Comparison of ENCODE assay signal across 16 cellular contexts in the genomic region with DNA sequence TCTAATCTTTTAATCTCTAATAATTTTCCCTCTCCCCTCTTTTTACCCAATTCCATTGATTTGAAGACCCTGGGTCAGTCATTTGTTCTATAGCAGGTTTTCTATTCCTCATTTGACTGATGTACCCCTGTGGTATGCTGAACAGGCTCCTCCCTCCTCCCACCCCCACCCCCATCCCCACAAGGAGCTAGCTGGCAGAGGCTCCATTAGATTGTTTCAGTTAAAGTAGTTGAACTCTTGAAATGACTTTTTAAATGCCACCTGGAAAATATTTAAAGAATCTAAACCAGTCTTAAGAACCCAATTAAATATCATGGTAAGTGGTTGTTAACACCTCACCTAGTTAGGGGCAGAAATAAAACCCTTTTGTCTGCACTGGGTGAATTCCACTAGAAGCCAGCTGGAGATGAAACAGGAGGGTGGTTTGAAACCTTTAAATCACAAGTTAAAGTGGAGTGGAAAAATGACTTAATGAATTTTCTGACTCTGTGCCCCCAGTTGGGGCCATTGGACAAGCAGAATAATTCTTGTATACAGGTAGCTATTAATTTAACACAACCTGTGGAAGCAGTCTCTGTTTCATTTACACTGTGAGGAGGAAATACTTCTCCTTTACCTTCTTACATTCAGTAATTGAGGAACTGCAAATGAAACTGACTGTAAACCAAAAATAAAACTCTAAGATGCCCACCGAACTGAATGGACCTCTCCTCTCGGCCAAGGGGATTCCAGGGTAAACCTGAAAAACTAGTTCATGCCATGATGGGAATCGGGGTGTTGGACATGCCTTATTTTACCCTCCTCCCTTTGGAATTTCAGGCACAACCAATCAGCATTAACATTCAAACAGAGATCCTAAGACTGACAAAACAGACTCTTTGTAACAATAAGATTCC. TPM values are rescaled to one million over a fixed set of nuclear protein-coding genes. Genes with fewer than 3 reads are reported as not detected.
DNase-seq lines count a peak whose midpoint lies in the region; ATAC-seq and TF ChIP-seq lines count a peak whose summit lies in the region.
"Had no signal": no experiment of that assay in that cellular context is flagged by ENCODE, and none has a peak within 500 bp of the region (broad histone marks: within the 10 kb centered on the region; RNA-seq: fewer than 3 reads in every experiment).

No MANE protein-coding gene starts in this region.

- H3K4me3 ChIP-seq in adrenal gland (no peak overlapping the region), tibial artery (no peak overlapping the region)
- H3K4me3 ChIP-seq: neural progenitor cell had no signal

- no peak overlapping the region for H3K27ac ChIP-seq in adrenal gland
- no peak overlapping the region for H3K27ac ChIP-seq in tibial artery
- H3K27ac ChIP-seq: C4-2B, KMS-11, neural progenitor cell, RWPE1 had no signal

- no peaks in the 10 kb centered on the region for H3K4me1 Mint-ChIP-seq in MCF 10A (ENCODE audit: insufficient read depth, unreplicated experiment)

- no peaks in the 10 kb centered on the region for H3K9me3 ChIP-seq in adrenal gland (replicated peaks in 1 of 3)
- H3K9me3 ChIP-seq in tibial artery, result no peaks in the 10 kb centered on the region

- 62 to 89% (median 70%) methylated on average over 3 of the region's 3 CpGs for WGBS in adrenal gland, 4 donors

- H3K27ac Mint-ChIP-seq in MCF 10A (ENCODE audit: low read depth, unreplicated experiment), result no peak overlapping the region
- H3K27ac Mint-ChIP-seq: neural progenitor cell had no signal

- CTCF ChIA-PET in MCF 10A (lab: Yijun Ruan, JAX), result no interaction called here

- H3K36me3 Mint-ChIP-seq in MCF 10A (ENCODE audit: insufficient read depth, unreplicated experiment), result no peaks in the 10 kb centered on the region
- H3K36me3 Mint-ChIP-seq: neural progenitor cell had no signal

- ATAC-seq in GM18508 (IDR thresholded peaks at IDR 0.05; ENCODE audit: insufficient read depth, unreplicated experiment) (peak; percentile 63), GM21423 (IDR thresholded peaks at IDR 0.05; ENCODE audit: unreplicated experiment) (peak; percentile 87), HG03378 (IDR thresholded peaks at IDR 0.05; ENCODE audit: unreplicated experiment) (peak; percentile 64)
- ATAC-seq: activated T-cell treated with anti-CD3 and anti-CD28 coated beads, Interleukin-2, amount 50 U/mL, for 4 hours had no signal

- H3K9me3 Mint-ChIP-seq in MCF 10A (ENCODE audit: unreplicated experiment), result no peaks in the 10 kb centered on the region
- H3K9me3 Mint-ChIP-seq: activated T-cell treated with anti-CD3 and anti-CD28 coated beads, Interleukin-2, amount 50 U/mL, for 4 hours; neural progenitor cell had no signal

- TF ChIP-seq CTCF in adrenal gland (IDR thresholded peaks at IDR 0.05), result no peak
- TF ChIP-seq CTCF in MCF 10A (IDR thresholded peaks at IDR 0.05; ENCODE audit: unreplicated experiment), result no peak
- no peak for TF ChIP-seq CTCF in tibial artery (IDR thresholded peaks at IDR 0.05)

- H3K36me3 ChIP-seq in adrenal gland (replicated peaks in 1 of 2), result no peaks in the 10 kb centered on the region
- no peaks in the 10 kb centered on the region for H3K36me3 ChIP-seq in tibial artery
- H3K36me3 ChIP-seq: neural progenitor cell had no signal

- DNase-seq in iPS-NIHi11 (ENCODE audit: low spot score), result peak; percentile 41
- DNase-seq in adrenal gland, result no peak
- DNase-seq in MCF 10A (ENCODE audit: unreplicated experiment), result no peak
- no peak for DNase-seq in COLO829 (ENCODE audit: low spot score)
- DNase-seq in tibial artery, result no peak
- DNase-seq: activated T-cell treated with anti-CD3 and anti-CD28 coated beads, Interleukin-2, amount 50 U/mL, for 4 hours; erythroblast; NCI-H2171; stimulated activated naive CD4-positive, alpha-beta T cell treated with Interleukin-2 at 50 U/mL for 16 hours had no signal

- no peak for TF ChIP-seq POLR2A in adrenal gland (IDR thresholded peaks at IDR 0.05)

- H3K27me3 ChIP-seq in adrenal gland (no peaks in the 10 kb centered on the region), tibial artery (no peaks in the 10 kb centered on the region)
- H3K27me3 ChIP-seq: neural progenitor cell had no signal

- no peaks in the 10 kb centered on the region for H3K27me3 Mint-ChIP-seq in MCF 10A (ENCODE audit: insufficient read depth, unreplicated experiment)

- POLR2A ChIA-PET in MCF 10A (lab: Yijun Ruan, JAX), result no interaction called here

- intact Hi-C loops in adrenal gland (cut with DNase I) (no loop called here), MCF 10A (cut with micrococcal nuclease) (no loop called here), tibial artery (cut with DNase I; ENCODE audit: low total_unique reads) (no loop called here)

- no peak overlapping the region for H3K4me3 Mint-ChIP-seq in MCF 10A (ENCODE audit: unreplicated experiment)
- H3K4me3 Mint-ChIP-seq: activated T-cell treated with anti-CD3 and anti-CD28 coated beads, Interleukin-2, amount 50 U/mL, for 4 hours; neural progenitor cell had no signal

- BruUV-seq in MCF 10A (replicated peaks; lab: Mats Ljungman, UMichigan), result no TSS peak

- no peaks in the 10 kb centered on the region for H3K4me1 ChIP-seq in adrenal gland (replicated peaks in 1 of 2)
- H3K4me1 ChIP-seq in tibial artery, result no peaks in the 10 kb centered on the region

RNA-seq across cellular contexts. Expression of a gene that starts 30.7 kb away (rescaled TPM):
- total RNA-seq in adrenal gland (10 to 100 TPM in 1 of 8 donors, 1 to 10 TPM in 7; 5.2 to 10.2 (median 7.9) TPM), MCF 10A (2022) (14.2 and 23.9 TPM in 2 replicates)
- polyA plus RNA-seq in adrenal gland, result 1 to 10 TPM; 1.7 to 6.8 (median 2.2) TPM

RNA-seq across cellular contexts. Expression of a gene that starts 37.5 kb away (rescaled TPM):
- total RNA-seq in adrenal gland (100 to 1,000 TPM in 3 of 8 donors, 10 to 100 TPM in 5; 68.1 to 113 (median 89.5) TPM), MCF 10A (2022) (38.7 and 39.8 TPM in 2 replicates)
- 10 to 100 TPM; 25.3 to 94.6 (median 35.1) TPM for polyA plus RNA-seq in adrenal gland
